1 cellular context compared by ENCODE assay signal in the genomic region with DNA sequence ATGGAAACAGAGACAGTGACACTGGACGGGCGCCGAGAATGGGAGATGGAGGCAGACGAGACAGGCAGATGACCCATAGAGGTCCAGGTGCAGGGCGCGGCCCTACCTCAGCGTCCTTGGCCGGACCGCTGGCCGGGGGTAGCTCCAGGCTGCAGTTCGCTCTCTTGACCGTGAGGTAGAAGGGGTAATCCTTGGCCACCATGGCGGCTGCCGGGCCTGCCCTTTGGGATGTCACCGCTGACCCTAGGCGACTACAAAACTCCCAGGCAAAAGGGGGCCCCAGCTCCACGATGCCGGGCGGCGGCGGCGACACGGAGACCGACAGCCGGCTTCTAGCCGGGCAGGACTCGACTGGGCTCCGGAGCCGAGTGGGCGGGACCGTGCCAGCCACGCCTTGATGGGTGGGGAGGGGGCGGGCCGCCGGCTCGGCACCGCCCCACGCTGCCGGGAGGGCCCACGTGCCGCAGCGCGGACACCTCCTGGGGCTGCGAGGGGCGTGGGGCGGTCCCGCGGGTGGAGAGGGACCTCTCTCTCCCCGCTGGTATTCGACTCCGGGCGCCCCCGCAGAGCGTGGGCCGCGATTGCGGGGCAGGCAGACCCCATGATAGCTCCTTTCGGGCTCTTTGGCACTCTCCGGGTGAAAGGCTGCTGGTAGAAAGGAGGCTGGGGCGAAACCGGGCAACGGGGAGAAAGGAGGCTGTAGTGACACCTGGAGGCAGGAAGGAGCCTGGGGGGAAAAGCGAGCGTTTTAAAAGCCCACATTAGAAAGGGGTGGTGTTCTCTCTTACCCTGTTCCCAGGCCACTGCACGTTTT.
TF ChIP-seq lines count a peak whose summit lies in the region.

A gene with protein sequence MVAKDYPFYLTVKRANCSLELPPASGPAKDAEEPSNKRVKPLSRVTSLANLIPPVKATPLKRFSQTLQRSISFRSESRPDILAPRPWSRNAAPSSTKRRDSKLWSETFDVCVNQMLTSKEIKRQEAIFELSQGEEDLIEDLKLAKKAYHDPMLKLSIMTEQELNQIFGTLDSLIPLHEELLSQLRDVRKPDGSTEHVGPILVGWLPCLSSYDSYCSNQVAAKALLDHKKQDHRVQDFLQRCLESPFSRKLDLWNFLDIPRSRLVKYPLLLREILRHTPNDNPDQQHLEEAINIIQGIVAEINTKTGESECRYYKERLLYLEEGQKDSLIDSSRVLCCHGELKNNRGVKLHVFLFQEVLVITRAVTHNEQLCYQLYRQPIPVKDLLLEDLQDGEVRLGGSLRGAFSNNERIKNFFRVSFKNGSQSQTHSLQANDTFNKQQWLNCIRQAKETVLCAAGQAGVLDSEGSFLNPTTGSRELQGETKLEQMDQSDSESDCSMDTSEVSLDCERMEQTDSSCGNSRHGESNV (minus strand): TSS at position 353 of the 814 bp plus-strand sequence. CDS start 151 bp downstream, at position 202.

TF ChIP-seq in HepG2, 621 proteins besides CTCF, POLR2A, EP300 and RAD21 (continued from another document and continues in another):
- TF ChIP-seq, protein P1, sequence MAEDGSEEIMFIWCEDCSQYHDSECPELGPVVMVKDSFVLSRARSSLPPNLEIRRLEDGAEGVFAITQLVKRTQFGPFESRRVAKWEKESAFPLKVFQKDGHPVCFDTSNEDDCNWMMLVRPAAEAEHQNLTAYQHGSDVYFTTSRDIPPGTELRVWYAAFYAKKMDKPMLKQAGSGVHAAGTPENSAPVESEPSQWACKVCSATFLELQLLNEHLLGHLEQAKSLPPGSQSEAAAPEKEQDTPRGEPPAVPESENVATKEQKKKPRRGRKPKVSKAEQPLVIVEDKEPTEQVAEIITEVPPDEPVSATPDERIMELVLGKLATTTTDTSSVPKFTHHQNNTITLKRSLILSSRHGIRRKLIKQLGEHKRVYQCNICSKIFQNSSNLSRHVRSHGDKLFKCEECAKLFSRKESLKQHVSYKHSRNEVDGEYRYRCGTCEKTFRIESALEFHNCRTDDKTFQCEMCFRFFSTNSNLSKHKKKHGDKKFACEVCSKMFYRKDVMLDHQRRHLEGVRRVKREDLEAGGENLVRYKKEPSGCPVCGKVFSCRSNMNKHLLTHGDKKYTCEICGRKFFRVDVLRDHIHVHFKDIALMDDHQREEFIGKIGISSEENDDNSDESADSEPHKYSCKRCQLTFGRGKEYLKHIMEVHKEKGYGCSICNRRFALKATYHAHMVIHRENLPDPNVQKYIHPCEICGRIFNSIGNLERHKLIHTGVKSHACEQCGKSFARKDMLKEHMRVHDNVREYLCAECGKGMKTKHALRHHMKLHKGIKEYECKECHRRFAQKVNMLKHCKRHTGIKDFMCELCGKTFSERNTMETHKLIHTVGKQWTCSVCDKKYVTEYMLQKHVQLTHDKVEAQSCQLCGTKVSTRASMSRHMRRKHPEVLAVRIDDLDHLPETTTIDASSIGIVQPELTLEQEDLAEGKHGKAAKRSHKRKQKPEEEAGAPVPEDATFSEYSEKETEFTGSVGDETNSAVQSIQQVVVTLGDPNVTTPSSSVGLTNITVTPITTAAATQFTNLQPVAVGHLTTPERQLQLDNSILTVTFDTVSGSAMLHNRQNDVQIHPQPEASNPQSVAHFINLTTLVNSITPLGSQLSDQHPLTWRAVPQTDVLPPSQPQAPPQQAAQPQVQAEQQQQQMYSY (CRISPR knock-in tag; IDR thresholded peaks at IDR 0.05) = no peak
- TF ChIP-seq SIN3B (IDR thresholded peaks at IDR 0.05; ENCODE audit: low read length) = no peak
- peak; percentile 58; the same call in 1 of the 2 replicates for TF ChIP-seq GFI1 (CRISPR knock-in tag; IDR thresholded peaks at IDR 0.05; ENCODE audit: borderline replicate concordance)
- peak; percentile 62; the same call in 1 of the 2 replicates for TF ChIP-seq ZSCAN21 (CRISPR knock-in tag; IDR thresholded peaks at IDR 0.05; ENCODE audit: borderline replicate concordance)
- no peak for TF ChIP-seq TEAD3 (CRISPR knock-in tag; optimal IDR thresholded peaks at IDR 0.05; ENCODE audit: borderline replicate concordance)
- peak; percentile 75; the same call in 1 of the 2 replicates for TF ChIP-seq POGZ (CRISPR knock-in tag; IDR thresholded peaks at IDR 0.05)
- TF ChIP-seq ZNF547 (CRISPR knock-in tag; IDR thresholded peaks at IDR 0.05) = peak; percentile 85
- no peak for TF ChIP-seq JUNB (CRISPR knock-in tag; IDR thresholded peaks at IDR 0.05; ENCODE audit: borderline replicate concordance)
- peak; percentile 53; the same call in 1 of the 2 replicates for TF ChIP-seq MXD3 (CRISPR knock-in tag; IDR thresholded peaks at IDR 0.05)
- peak; percentile 87; the same call in 1 of the 2 replicates for TF ChIP-seq ZNF619 (CRISPR knock-in tag; IDR thresholded peaks at IDR 0.05)
- TF ChIP-seq GATAD2A (CRISPR knock-in tag; IDR thresholded peaks at IDR 0.05) = no peak
- 0 out of 2 replicates have a peak, but pooled peaks have one; percentile 49 for TF ChIP-seq ZNF317 (CRISPR knock-in tag; IDR thresholded peaks at IDR 0.05)
- peak; percentile 92 for TF ChIP-seq TFDP1 (CRISPR knock-in tag; IDR thresholded peaks at IDR 0.05; ENCODE audit: borderline replicate concordance)
- TF ChIP-seq TARDBP (CRISPR knock-in tag; IDR thresholded peaks at IDR 0.05) = no peak; the same call in 1 of the 2 replicates
- no peak for TF ChIP-seq FOXA3 (CRISPR knock-in tag; IDR thresholded peaks at IDR 0.05)
- no peak for TF ChIP-seq RELA (CRISPR knock-in tag; IDR thresholded peaks at IDR 0.05)
- TF ChIP-seq NFE2 (CRISPR knock-in tag; IDR thresholded peaks at IDR 0.05) = no peak
- no peak for TF ChIP-seq CENPT (CRISPR knock-in tag; IDR thresholded peaks at IDR 0.05; ENCODE audit: low read depth)
- no peak for TF ChIP-seq SNAPC4 (CRISPR knock-in tag; IDR thresholded peaks at IDR 0.05)
- no peak for TF ChIP-seq HIC2 (CRISPR knock-in tag; IDR thresholded peaks at IDR 0.05; ENCODE audit: low read depth)
- TF ChIP-seq ZNF256 (CRISPR knock-in tag; conservative IDR thresholded peaks at IDR 0.05) = no peak
- TF ChIP-seq, protein P2, sequence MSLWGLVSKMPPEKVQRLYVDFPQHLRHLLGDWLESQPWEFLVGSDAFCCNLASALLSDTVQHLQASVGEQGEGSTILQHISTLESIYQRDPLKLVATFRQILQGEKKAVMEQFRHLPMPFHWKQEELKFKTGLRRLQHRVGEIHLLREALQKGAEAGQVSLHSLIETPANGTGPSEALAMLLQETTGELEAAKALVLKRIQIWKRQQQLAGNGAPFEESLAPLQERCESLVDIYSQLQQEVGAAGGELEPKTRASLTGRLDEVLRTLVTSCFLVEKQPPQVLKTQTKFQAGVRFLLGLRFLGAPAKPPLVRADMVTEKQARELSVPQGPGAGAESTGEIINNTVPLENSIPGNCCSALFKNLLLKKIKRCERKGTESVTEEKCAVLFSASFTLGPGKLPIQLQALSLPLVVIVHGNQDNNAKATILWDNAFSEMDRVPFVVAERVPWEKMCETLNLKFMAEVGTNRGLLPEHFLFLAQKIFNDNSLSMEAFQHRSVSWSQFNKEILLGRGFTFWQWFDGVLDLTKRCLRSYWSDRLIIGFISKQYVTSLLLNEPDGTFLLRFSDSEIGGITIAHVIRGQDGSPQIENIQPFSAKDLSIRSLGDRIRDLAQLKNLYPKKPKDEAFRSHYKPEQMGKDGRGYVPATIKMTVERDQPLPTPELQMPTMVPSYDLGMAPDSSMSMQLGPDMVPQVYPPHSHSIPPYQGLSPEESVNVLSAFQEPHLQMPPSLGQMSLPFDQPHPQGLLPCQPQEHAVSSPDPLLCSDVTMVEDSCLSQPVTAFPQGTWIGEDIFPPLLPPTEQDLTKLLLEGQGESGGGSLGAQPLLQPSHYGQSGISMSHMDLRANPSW (CRISPR knock-in tag; IDR thresholded peaks at IDR 0.05; ENCODE audit: borderline replicate concordance) = 0 out of 2 replicates have a peak, but pooled peaks have one; percentile 24
- TF ChIP-seq, protein P3, sequence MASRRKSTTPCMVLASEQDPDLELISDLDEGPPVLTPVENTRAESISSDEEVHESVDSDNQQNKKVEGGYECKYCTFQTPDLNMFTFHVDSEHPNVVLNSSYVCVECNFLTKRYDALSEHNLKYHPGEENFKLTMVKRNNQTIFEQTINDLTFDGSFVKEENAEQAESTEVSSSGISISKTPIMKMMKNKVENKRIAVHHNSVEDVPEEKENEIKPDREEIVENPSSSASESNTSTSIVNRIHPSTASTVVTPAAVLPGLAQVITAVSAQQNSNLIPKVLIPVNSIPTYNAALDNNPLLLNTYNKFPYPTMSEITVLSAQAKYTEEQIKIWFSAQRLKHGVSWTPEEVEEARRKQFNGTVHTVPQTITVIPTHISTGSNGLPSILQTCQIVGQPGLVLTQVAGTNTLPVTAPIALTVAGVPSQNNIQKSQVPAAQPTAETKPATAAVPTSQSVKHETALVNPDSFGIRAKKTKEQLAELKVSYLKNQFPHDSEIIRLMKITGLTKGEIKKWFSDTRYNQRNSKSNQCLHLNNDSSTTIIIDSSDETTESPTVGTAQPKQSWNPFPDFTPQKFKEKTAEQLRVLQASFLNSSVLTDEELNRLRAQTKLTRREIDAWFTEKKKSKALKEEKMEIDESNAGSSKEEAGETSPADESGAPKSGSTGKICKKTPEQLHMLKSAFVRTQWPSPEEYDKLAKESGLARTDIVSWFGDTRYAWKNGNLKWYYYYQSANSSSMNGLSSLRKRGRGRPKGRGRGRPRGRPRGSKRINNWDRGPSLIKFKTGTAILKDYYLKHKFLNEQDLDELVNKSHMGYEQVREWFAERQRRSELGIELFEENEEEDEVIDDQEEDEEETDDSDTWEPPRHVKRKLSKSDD (CRISPR knock-in tag; IDR thresholded peaks at IDR 0.05; ENCODE audit: low read depth) = no peak
- no peak for TF ChIP-seq RXRB (CRISPR knock-in tag; IDR thresholded peaks at IDR 0.05; ENCODE audit: borderline replicate concordance)
- no peak for TF ChIP-seq ETV6 (CRISPR knock-in tag; conservative IDR thresholded peaks at IDR 0.05)
- TF ChIP-seq MBD4 (IDR thresholded peaks at IDR 0.05; ENCODE audit: borderline replicate concordance, low read length) = no peak
- peak; percentile 30; the same call in 1 of the 2 replicates for TF ChIP-seq MYPOP (CRISPR knock-in tag; IDR thresholded peaks at IDR 0.05)
